ENCODE assay signal across 1 cellular context in the genomic region with DNA sequence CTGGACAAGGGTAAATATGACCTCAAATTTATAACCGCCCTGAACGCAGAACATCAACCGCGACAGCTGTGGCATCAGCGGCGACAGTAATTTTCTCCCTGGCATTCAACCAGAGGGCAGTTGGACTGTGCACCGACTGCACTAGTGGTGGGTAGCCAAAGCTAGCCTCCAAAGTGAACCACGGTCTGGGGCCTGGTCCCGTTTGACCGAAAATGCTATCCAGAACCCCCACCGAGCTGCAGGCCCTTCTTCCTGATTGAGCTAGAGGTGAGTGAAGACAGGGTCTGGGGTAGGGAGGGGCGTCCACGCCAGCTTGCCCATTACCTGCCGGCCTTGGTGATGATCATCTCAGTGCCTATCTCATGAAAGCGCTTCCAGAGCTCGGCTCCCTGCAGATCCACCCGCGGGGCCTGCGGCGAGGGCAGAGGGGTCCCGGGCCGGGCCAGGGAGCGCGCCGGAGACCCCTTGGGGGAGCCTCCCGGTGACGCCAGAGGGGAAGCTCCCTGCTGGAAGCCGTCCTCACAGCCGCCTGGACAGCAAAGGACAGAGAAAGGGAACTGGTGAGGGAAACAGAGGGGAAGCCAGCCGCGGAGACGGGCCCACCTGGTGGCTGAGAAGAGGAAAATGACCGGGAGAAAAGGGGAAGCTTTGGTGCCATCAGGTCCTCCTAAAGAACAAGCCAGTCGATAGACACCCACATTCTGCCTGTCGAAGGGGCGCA.
TF ChIP-seq lines count a peak whose summit lies in the region.

No MANE protein-coding gene starts in this region.

TF ChIP-seq in HEK293, 187 proteins besides CTCF, POLR2A, EP300 and RAD21 (continued from another document and continues in another):
- TF ChIP-seq, protein P1, sequence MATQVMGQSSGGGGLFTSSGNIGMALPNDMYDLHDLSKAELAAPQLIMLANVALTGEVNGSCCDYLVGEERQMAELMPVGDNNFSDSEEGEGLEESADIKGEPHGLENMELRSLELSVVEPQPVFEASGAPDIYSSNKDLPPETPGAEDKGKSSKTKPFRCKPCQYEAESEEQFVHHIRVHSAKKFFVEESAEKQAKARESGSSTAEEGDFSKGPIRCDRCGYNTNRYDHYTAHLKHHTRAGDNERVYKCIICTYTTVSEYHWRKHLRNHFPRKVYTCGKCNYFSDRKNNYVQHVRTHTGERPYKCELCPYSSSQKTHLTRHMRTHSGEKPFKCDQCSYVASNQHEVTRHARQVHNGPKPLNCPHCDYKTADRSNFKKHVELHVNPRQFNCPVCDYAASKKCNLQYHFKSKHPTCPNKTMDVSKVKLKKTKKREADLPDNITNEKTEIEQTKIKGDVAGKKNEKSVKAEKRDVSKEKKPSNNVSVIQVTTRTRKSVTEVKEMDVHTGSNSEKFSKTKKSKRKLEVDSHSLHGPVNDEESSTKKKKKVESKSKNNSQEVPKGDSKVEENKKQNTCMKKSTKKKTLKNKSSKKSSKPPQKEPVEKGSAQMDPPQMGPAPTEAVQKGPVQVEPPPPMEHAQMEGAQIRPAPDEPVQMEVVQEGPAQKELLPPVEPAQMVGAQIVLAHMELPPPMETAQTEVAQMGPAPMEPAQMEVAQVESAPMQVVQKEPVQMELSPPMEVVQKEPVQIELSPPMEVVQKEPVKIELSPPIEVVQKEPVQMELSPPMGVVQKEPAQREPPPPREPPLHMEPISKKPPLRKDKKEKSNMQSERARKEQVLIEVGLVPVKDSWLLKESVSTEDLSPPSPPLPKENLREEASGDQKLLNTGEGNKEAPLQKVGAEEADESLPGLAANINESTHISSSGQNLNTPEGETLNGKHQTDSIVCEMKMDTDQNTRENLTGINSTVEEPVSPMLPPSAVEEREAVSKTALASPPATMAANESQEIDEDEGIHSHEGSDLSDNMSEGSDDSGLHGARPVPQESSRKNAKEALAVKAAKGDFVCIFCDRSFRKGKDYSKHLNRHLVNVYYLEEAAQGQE (tag by site-specific recombination; IDR thresholded peaks at IDR 0.05): peak; percentile 22; the same call in 1 of the 2 replicates
- TF ChIP-seq ZNF391 (tag by site-specific recombination; IDR thresholded peaks at IDR 0.05; ENCODE audit: borderline replicate concordance, low read depth): no peak
- TF ChIP-seq, protein P2, sequence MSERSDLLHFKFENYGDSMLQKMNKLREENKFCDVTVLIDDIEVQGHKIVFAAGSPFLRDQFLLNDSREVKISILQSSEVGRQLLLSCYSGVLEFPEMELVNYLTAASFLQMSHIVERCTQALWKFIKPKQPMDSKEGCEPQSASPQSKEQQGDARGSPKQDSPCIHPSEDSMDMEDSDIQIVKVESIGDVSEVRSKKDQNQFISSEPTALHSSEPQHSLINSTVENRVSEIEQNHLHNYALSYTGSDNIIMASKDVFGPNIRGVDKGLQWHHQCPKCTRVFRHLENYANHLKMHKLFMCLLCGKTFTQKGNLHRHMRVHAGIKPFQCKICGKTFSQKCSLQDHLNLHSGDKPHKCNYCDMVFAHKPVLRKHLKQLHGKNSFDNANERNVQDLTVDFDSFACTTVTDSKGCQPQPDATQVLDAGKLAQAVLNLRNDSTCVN (tag by site-specific recombination; optimal IDR thresholded peaks at IDR 0.05): peak; percentile 56
- TF ChIP-seq GLIS2 (tag by site-specific recombination; IDR thresholded peaks at IDR 0.05): peak; percentile 98
- TF ChIP-seq, protein P3, sequence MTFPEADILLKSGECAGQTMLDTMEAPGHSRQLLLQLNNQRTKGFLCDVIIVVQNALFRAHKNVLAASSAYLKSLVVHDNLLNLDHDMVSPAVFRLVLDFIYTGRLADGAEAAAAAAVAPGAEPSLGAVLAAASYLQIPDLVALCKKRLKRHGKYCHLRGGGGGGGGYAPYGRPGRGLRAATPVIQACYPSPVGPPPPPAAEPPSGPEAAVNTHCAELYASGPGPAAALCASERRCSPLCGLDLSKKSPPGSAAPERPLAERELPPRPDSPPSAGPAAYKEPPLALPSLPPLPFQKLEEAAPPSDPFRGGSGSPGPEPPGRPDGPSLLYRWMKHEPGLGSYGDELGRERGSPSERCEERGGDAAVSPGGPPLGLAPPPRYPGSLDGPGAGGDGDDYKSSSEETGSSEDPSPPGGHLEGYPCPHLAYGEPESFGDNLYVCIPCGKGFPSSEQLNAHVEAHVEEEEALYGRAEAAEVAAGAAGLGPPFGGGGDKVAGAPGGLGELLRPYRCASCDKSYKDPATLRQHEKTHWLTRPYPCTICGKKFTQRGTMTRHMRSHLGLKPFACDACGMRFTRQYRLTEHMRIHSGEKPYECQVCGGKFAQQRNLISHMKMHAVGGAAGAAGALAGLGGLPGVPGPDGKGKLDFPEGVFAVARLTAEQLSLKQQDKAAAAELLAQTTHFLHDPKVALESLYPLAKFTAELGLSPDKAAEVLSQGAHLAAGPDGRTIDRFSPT (tag by site-specific recombination; IDR thresholded peaks at IDR 0.05): no peak
- no peak for TF ChIP-seq ZNF514 (tag by site-specific recombination; IDR thresholded peaks at IDR 0.05)
- no peak for TF ChIP-seq ZNF621 (tag by site-specific recombination; IDR thresholded peaks at IDR 0.05)
- TF ChIP-seq ZSCAN30 (tag by site-specific recombination; IDR thresholded peaks at IDR 0.05): no peak
- no peak for TF ChIP-seq ZNF600 (tag by site-specific recombination; IDR thresholded peaks at IDR 0.05)
- TF ChIP-seq WT1 (tag by site-specific recombination; IDR thresholded peaks at IDR 0.05): peak; percentile 15; the same call in 1 of the 2 replicates
- TF ChIP-seq ZNF623 (tag by site-specific recombination; IDR thresholded peaks at IDR 0.05): no peak
- TF ChIP-seq PRDM1 (tag by site-specific recombination; IDR thresholded peaks at IDR 0.05): no peak; the same call in 1 of the 2 replicates
- no peak for TF ChIP-seq GFI1B (tag by site-specific recombination; IDR thresholded peaks at IDR 0.05)
- TF ChIP-seq ZNF302 (tag by site-specific recombination; IDR thresholded peaks at IDR 0.05; ENCODE audit: low read depth): no peak
- no peak for TF ChIP-seq ZNF221 (tag by site-specific recombination; IDR thresholded peaks at IDR 0.05; ENCODE audit: borderline replicate concordance)
- no peak for TF ChIP-seq SP7 (tag by site-specific recombination; IDR thresholded peaks at IDR 0.05)
- TF ChIP-seq, protein P4, sequence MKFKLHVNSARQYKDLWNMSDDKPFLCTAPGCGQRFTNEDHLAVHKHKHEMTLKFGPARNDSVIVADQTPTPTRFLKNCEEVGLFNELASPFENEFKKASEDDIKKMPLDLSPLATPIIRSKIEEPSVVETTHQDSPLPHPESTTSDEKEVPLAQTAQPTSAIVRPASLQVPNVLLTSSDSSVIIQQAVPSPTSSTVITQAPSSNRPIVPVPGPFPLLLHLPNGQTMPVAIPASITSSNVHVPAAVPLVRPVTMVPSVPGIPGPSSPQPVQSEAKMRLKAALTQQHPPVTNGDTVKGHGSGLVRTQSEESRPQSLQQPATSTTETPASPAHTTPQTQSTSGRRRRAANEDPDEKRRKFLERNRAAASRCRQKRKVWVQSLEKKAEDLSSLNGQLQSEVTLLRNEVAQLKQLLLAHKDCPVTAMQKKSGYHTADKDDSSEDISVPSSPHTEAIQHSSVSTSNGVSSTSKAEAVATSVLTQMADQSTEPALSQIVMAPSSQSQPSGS (tag by site-specific recombination; IDR thresholded peaks at IDR 0.05; ENCODE audit: low read depth): no peak
- no peak for TF ChIP-seq ZNF510 (tag by site-specific recombination; IDR thresholded peaks at IDR 0.05; ENCODE audit: insufficient replicate concordance)
- TF ChIP-seq ZNF785 (tag by site-specific recombination; IDR thresholded peaks at IDR 0.05): no peak
- TF ChIP-seq, protein P5, sequence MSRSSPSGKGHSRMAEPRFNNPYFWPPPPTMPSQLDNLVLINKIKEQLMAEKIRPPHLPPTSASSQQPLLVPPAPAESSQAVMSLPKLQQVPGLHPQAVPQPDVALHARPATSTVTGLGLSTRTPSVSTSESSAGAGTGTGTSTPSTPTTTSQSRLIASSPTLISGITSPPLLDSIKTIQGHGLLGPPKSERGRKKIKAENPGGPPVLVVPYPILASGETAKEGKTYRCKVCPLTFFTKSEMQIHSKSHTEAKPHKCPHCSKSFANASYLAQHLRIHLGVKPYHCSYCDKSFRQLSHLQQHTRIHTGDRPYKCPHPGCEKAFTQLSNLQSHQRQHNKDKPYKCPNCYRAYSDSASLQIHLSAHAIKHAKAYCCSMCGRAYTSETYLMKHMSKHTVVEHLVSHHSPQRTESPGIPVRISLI (tag by site-specific recombination; IDR thresholded peaks at IDR 0.05): no peak
- TF ChIP-seq ZNF654 (tag by site-specific recombination; IDR thresholded peaks at IDR 0.05; ENCODE audit: low read depth): no peak
- no peak for TF ChIP-seq SP3 (tag by site-specific recombination; IDR thresholded peaks at IDR 0.05)
- TF ChIP-seq ZNF837 (tag by site-specific recombination; IDR thresholded peaks at IDR 0.05): no peak
- TF ChIP-seq, protein P6, sequence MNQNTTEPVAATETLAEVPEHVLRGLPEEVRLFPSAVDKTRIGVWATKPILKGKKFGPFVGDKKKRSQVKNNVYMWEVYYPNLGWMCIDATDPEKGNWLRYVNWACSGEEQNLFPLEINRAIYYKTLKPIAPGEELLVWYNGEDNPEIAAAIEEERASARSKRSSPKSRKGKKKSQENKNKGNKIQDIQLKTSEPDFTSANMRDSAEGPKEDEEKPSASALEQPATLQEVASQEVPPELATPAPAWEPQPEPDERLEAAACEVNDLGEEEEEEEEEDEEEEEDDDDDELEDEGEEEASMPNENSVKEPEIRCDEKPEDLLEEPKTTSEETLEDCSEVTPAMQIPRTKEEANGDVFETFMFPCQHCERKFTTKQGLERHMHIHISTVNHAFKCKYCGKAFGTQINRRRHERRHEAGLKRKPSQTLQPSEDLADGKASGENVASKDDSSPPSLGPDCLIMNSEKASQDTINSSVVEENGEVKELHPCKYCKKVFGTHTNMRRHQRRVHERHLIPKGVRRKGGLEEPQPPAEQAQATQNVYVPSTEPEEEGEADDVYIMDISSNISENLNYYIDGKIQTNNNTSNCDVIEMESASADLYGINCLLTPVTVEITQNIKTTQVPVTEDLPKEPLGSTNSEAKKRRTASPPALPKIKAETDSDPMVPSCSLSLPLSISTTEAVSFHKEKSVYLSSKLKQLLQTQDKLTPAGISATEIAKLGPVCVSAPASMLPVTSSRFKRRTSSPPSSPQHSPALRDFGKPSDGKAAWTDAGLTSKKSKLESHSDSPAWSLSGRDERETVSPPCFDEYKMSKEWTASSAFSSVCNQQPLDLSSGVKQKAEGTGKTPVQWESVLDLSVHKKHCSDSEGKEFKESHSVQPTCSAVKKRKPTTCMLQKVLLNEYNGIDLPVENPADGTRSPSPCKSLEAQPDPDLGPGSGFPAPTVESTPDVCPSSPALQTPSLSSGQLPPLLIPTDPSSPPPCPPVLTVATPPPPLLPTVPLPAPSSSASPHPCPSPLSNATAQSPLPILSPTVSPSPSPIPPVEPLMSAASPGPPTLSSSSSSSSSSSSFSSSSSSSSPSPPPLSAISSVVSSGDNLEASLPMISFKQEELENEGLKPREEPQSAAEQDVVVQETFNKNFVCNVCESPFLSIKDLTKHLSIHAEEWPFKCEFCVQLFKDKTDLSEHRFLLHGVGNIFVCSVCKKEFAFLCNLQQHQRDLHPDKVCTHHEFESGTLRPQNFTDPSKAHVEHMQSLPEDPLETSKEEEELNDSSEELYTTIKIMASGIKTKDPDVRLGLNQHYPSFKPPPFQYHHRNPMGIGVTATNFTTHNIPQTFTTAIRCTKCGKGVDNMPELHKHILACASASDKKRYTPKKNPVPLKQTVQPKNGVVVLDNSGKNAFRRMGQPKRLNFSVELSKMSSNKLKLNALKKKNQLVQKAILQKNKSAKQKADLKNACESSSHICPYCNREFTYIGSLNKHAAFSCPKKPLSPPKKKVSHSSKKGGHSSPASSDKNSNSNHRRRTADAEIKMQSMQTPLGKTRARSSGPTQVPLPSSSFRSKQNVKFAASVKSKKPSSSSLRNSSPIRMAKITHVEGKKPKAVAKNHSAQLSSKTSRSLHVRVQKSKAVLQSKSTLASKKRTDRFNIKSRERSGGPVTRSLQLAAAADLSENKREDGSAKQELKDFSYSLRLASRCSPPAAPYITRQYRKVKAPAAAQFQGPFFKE (tag by site-specific recombination; IDR thresholded peaks at IDR 0.05; ENCODE audit: borderline replicate concordance): no peak
- TF ChIP-seq, protein P7, sequence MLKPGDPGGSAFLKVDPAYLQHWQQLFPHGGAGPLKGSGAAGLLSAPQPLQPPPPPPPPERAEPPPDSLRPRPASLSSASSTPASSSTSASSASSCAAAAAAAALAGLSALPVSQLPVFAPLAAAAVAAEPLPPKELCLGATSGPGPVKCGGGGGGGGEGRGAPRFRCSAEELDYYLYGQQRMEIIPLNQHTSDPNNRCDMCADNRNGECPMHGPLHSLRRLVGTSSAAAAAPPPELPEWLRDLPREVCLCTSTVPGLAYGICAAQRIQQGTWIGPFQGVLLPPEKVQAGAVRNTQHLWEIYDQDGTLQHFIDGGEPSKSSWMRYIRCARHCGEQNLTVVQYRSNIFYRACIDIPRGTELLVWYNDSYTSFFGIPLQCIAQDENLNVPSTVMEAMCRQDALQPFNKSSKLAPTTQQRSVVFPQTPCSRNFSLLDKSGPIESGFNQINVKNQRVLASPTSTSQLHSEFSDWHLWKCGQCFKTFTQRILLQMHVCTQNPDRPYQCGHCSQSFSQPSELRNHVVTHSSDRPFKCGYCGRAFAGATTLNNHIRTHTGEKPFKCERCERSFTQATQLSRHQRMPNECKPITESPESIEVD (tag by site-specific recombination; IDR thresholded peaks at IDR 0.05): no peak
- TF ChIP-seq KLF7 (tag by site-specific recombination; IDR thresholded peaks at IDR 0.05; ENCODE audit: borderline replicate concordance): no peak
- TF ChIP-seq, protein P8, sequence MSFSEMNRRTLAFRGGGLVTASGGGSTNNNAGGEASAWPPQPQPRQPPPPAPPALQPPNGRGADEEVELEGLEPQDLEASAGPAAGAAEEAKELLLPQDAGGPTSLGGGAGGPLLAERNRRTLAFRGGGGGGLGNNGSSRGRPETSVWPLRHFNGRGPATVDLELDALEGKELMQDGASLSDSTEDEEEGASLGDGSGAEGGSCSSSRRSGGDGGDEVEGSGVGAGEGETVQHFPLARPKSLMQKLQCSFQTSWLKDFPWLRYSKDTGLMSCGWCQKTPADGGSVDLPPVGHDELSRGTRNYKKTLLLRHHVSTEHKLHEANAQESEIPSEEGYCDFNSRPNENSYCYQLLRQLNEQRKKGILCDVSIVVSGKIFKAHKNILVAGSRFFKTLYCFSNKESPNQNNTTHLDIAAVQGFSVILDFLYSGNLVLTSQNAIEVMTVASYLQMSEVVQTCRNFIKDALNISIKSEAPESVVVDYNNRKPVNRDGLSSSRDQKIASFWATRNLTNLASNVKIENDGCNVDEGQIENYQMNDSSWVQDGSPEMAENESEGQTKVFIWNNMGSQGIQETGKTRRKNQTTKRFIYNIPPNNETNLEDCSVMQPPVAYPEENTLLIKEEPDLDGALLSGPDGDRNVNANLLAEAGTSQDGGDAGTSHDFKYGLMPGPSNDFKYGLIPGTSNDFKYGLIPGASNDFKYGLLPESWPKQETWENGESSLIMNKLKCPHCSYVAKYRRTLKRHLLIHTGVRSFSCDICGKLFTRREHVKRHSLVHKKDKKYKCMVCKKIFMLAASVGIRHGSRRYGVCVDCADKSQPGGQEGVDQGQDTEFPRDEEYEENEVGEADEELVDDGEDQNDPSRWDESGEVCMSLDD (tag by site-specific recombination; IDR thresholded peaks at IDR 0.05): no peak; the same call in 1 of the 2 replicates
